ENCODE assay signal across 8 cellular contexts in genomic region chr11:32312865-32313403, GRCh38.
DNase-seq lines count a peak whose midpoint lies in the region; ATAC-seq and TF ChIP-seq lines count a peak whose summit lies in the region.

No MANE protein-coding gene starts in this region.

- no peaks in the 10 kb centered on the region for H3K4me1 ChIP-seq in breast epithelium

- no peaks in the 10 kb centered on the region for H3F3A ChIP-seq in neural cell (ENCODE audit: insufficient read depth, low read length, poor library complexity, severe bottlenecking)

- TF ChIP-seq CTCF in MCF 10A (IDR thresholded peaks at IDR 0.05; ENCODE audit: unreplicated experiment), result peak; percentile 52
- TF ChIP-seq CTCF in breast epithelium (IDR thresholded peaks at IDR 0.05), result peak in 1 of 3 donors; percentile 38
- TF ChIP-seq CTCF in epithelial cell of proximal tubule (conservative IDR thresholded peaks at IDR 0.05; ENCODE audit: low read depth, low read length), result peak; percentile 75
- TF ChIP-seq CTCF in neural cell (IDR thresholded peaks at IDR 0.05; ENCODE audit: poor library complexity, severe bottlenecking), result peak; percentile 27

- H3K27ac ChIP-seq in breast epithelium (no peak overlapping the region), neural cell (ENCODE audit: low read length) (no peak overlapping the region)

- no peak overlapping the region for H2AFZ ChIP-seq in neural cell (ENCODE audit: low read depth, low read length)

- H3K79me2 ChIP-seq in neural cell (replicated peaks; ENCODE audit: insufficient read depth, low read length), result no peaks in the 10 kb centered on the region

- no peak overlapping the region for H3K4me2 ChIP-seq in neural cell (ENCODE audit: low read length)

- DNase-seq in MCF 10A (ENCODE audit: unreplicated experiment), result peak; percentile 83
- no peak for DNase-seq in breast epithelium (ENCODE audit: low spot score in 2 of 2)
- peak; percentile 32 for DNase-seq in epithelial cell of proximal tubule (ENCODE audit: low read depth)
- DNase-seq in NCI-H187 (lab: John Stamatoyannopoulos, UW), result no peak
- DNase-seq in effector CD8-positive, alpha-beta T cell (lab: John Stamatoyannopoulos, UW), result no peak

- peak; percentile 48 for ATAC-seq in HG03520 (IDR thresholded peaks at IDR 0.05; ENCODE audit: unreplicated experiment)
- peak; percentile 95 for ATAC-seq in SK-N-SH treated with all-trans-retinoic acid at 6 μM for 48 hours

- H3K27me3 Mint-ChIP-seq in MCF 10A (ENCODE audit: insufficient read depth, unreplicated experiment), result no peaks in the 10 kb centered on the region

- no peaks in the 10 kb centered on the region for H4K20me1 ChIP-seq in neural cell (ENCODE audit: insufficient read depth)

- POLR2A ChIA-PET in MCF 10A (lab: Yijun Ruan, JAX), result no interaction called here

- no peak for TF ChIP-seq RAD21 in neural cell (conservative IDR thresholded peaks at IDR 0.05)

- no TSS peak for BruUV-seq in MCF 10A (replicated peaks; lab: Mats Ljungman, UMichigan)

- H3K27ac Mint-ChIP-seq in MCF 10A (ENCODE audit: low read depth, unreplicated experiment), result no peak overlapping the region

- H3K4me3 Mint-ChIP-seq in MCF 10A (ENCODE audit: unreplicated experiment), result no peak overlapping the region

- peaks cover 6% of the 10 kb centered on the region for H3K4me1 Mint-ChIP-seq in MCF 10A (ENCODE audit: insufficient read depth, unreplicated experiment)

- H3K27me3 ChIP-seq in breast epithelium (peaks cover 0 to 8% of the 10 kb centered on the region in 2 donors), neural cell (ENCODE audit: insufficient read depth, low read depth, low read length) (no peaks in the 10 kb centered on the region)

- H3K36me3 Mint-ChIP-seq in MCF 10A (ENCODE audit: insufficient read depth, unreplicated experiment), result no peaks in the 10 kb centered on the region

- H3K9me3 ChIP-seq in breast epithelium (no peaks in the 10 kb centered on the region), neural cell (ENCODE audit: low read length) (no peaks in the 10 kb centered on the region)

- H3K9ac ChIP-seq in neural cell (ENCODE audit: low read length), result no peak overlapping the region

- no peaks in the 10 kb centered on the region for H3K9me2 ChIP-seq in neural cell (ENCODE audit: insufficient read depth, low read length)

- no peak for TF ChIP-seq EP300 in neural cell (conservative IDR thresholded peaks at IDR 0.05; ENCODE audit: poor library complexity, severe bottlenecking)

- H3K36me3 ChIP-seq in breast epithelium, result no peaks in the 10 kb centered on the region
- no peaks in the 10 kb centered on the region for H3K36me3 ChIP-seq in neural cell (ENCODE audit: insufficient read depth, low read length)

- no peaks in the 10 kb centered on the region for H3K9me3 Mint-ChIP-seq in MCF 10A (ENCODE audit: unreplicated experiment)

- intact Hi-C loops in MCF 10A (cut with micrococcal nuclease) (no loop called here), breast epithelium (cut with DNase I; ENCODE audit: low total_unique reads) (no loop called here)

- H3K4me3 ChIP-seq in breast epithelium, result no peak overlapping the region
- H3K4me3 ChIP-seq in epithelial cell of proximal tubule (ENCODE audit: low read depth, low read length), result no peak overlapping the region
- H3K4me3 ChIP-seq in neural cell (ENCODE audit: low read length), result no peak overlapping the region

- TF ChIP-seq POLR2A in breast epithelium (IDR thresholded peaks at IDR 0.05), result no peak

- CTCF ChIA-PET in MCF 10A (lab: Yijun Ruan, JAX), result interaction anchor here (0.5 to 1.2 kb wide), 10 partner anchors 9 to 392 kb away, joined by 3 to 12 read pairs (median 3); no protein-coding TSS in a partner anchor

TF ChIP-seq in SK-N-SH treated with all-trans-retinoic acid at 6 μM for 48 hours, 23 proteins besides CTCF, POLR2A, EP300 and RAD21:
- 0 out of 2 replicates have a peak, but pooled peaks have one; percentile 15 for TF ChIP-seq TOX (CRISPR knock-in tag; IDR thresholded peaks at IDR 0.05; ENCODE audit: borderline replicate concordance)
- TF ChIP-seq ZC3H10 (CRISPR knock-in tag; IDR thresholded peaks at IDR 0.05), result no peak

TF ChIP-seq in neural cell, 6 proteins besides CTCF, POLR2A, EP300 and RAD21:
- TF ChIP-seq EZH2 (IDR thresholded peaks at IDR 0.05; ENCODE audit: borderline replicate concordance, insufficient read depth, low read length, poor library complexity, severe bottlenecking) (no peak), TAF1 (IDR thresholded peaks at IDR 0.05; ENCODE audit: low read depth) (no peak), SMC3 (conservative IDR thresholded peaks at IDR 0.05; ENCODE audit: poor library complexity) (no peak), MXI1 (conservative IDR thresholded peaks at IDR 0.05; ENCODE audit: poor library complexity, severe bottlenecking) (no peak), POLR2AphosphoS5 (IDR thresholded peaks at IDR 0.05) (no peak), REST (IDR thresholded peaks at IDR 0.05; ENCODE audit: borderline replicate concordance) (no peak)

Comparison
In these comparisons a context has a peak if more than half of its experiments do, and no peak if none do; other contexts are left out.
1. DNase-seq: peak in MCF 10A (single experiment) and epithelial cell of proximal tubule (single experiment); none in breast epithelium (0 of 2), NCI-H187 (0 of 2) and effector CD8-positive, alpha-beta T cell (single experiment).